8 cellular contexts compared by ENCODE assay signal in the genomic region with DNA sequence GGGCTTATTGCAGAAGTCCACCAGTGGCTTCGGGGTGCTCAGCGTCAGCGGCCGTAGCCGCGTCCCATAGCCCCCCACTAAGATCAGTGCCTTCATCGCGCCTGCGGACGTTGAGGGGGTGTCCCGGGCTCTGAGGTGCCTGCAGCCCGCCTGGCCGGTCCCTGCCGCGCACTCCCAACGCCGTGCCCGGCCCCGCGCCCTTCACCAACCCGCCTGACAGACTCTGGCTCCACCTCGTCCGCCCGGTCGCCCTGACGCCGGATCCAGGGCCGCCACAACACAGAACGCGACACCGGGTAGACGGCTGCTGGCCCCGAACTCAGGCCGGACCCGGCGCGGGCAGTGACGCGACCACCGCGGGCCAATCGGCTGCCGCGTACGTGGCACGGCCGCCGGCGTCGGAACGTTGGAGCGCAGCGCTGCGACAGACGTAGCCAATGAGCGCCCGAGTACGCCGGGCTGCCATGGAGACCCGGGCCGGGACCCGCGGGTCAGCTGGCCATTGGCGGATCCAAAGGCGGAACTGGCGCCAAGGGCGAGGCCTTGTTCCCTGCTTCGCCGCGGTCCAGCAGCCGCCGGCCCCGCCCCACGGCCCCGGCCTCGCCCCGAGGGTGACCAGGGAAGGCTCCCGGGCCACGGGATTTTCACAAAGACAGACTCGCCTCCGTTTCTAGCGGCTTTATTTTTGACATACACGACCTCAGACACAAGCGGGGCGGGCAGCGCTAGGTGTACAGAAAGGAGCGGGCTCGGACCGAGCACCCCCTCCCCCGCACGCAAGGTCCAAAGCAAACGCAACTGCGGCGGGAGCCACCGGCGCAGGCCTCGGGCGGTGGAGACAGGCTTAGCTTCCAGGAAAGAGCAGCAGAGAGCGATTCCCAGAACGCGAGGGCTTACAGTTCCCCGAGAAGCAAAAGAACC. TPM values are rescaled to one million over a fixed set of nuclear protein-coding genes. Genes with fewer than 3 reads are reported as not detected.
DNase-seq lines count a peak whose midpoint lies in the region; ATAC-seq and TF ChIP-seq lines count a peak whose summit lies in the region.

Gene GMPPB, minus strand, starts transcription at position 321 of the 921 bp plus-strand sequence. Its CDS starts 225 bp downstream, at position 96.

- H3K27ac ChIP-seq in temporal lobe (ENCODE audit: low read depth, low read length) = peak within 1 kb of the TSS; percentile 78

- peaks cover 6% of the 10 kb centered on the region in 2 donors for H3K36me3 Mint-ChIP-seq in activated naive CD4-positive, alpha-beta T cell treated with anti-CD3 and anti-CD28 coated beads, Interleukin-2, amount 50 U/mL, for 72 hours

- no peak for TF ChIP-seq CTCF in omental fat pad (IDR thresholded peaks at IDR 0.05)

- peak; percentile 65 for TF ChIP-seq POLR2A in GM10847 (IDR thresholded peaks at IDR 0.05; ENCODE audit: extremely low read depth, insufficient read length)

- DNase-seq in NCI-H1105 treated with DMSO at 0.1 percent for 48 hours (lab: John Stamatoyannopoulos, UW) (peak; percentile 85), SKM-1 treated with dmso at 0.1 percent for 144 hours (lab: John Stamatoyannopoulos, UW; ENCODE audit: unreplicated experiment) (peak; percentile 93), glomerular endothelial cell (ENCODE audit: extremely low read depth, low read depth, low spot score) (peak; percentile 42), omental fat pad (ENCODE audit: low spot score) (peak; percentile 88)
- DNase-seq in activated naive CD4-positive, alpha-beta T cell treated with anti-CD3 and anti-CD28 coated beads, Interleukin-2, amount 50 U/mL, for 72 hours (ENCODE audit: low spot score in 2 of 2) = peak; percentile 94 to 98

- peak within 1 kb of the TSS; percentile 99 to 100 for H3K27ac Mint-ChIP-seq in activated naive CD4-positive, alpha-beta T cell treated with anti-CD3 and anti-CD28 coated beads, Interleukin-2, amount 50 U/mL, for 72 hours

- ATAC-seq in HG02642 (IDR thresholded peaks at IDR 0.05; ENCODE audit: poor library complexity, unreplicated experiment) = peak; percentile 78
- peak; percentile 85 to 90 for ATAC-seq in activated naive CD4-positive, alpha-beta T cell treated with anti-CD3 and anti-CD28 coated beads, Interleukin-2, amount 50 U/mL, for 72 hours
- peak; percentile 93 for ATAC-seq in omental fat pad (ENCODE audit: low FRiP score)

- H3K9me3 Mint-ChIP-seq in activated naive CD4-positive, alpha-beta T cell treated with anti-CD3 and anti-CD28 coated beads, Interleukin-2, amount 50 U/mL, for 72 hours = no peaks in the 10 kb centered on the region

RNA-seq across cellular contexts. Expression of gene GMPPB, which starts in this region (rescaled TPM):
- total RNA-seq in activated naive CD4-positive, alpha-beta T cell treated with anti-CD3 and anti-CD28 coated beads, Interleukin-2, amount 50 U/mL, for 72 hours = 10 to 100 TPM; 29.9 to 31.6 TPM
- total RNA-seq in glomerular endothelial cell (27.6 and 33.0 TPM in 2 replicates), omental fat pad (10 to 100 TPM; 15.6 to 31.7 (median 27.3) TPM), temporal lobe (5.7 TPM)

Comparison
In these comparisons a context has a peak if more than half of its experiments do, and no peak if none do; other contexts are left out.
1. Peak in every context shown above with its lines: DNase-seq, ATAC-seq and H3K27ac ChIP-seq.
2. DNase-seq: peak in every context shown above with its lines; median percentile 96 in activated naive CD4-positive, alpha-beta T cell treated with anti-CD3 and anti-CD28 coated beads, Interleukin-2, amount 50 U/mL, for 72 hours; 93 in SKM-1 treated with dmso at 0.1 percent for 144 hours; 88 in omental fat pad; 85 in NCI-H1105 treated with DMSO at 0.1 percent for 48 hours; 42 in glomerular endothelial cell.